ENCODE assay signal across 1 cellular context in genomic region chr12:42325776-42326465, GRCh38.
TF ChIP-seq lines count a peak whose summit lies in the region.

Gene PPHLN1, plus strand, starts transcription at chr12:42326167. Its CDS starts 9,736 bp downstream, at chr12:42335903.
Gene ZCRB1, minus strand, starts transcription at chr12:42326094. Its CDS starts 1,992 bp downstream, at chr12:42324102.

TF ChIP-seq in HepG2, 621 proteins besides CTCF, POLR2A, EP300 and RAD21 (continued from another document and continues in another):
- TF ChIP-seq ZNF230 (CRISPR knock-in tag; IDR thresholded peaks at IDR 0.05) (no peak), ZNF598 (CRISPR knock-in tag; IDR thresholded peaks at IDR 0.05; ENCODE audit: borderline replicate concordance) (0 out of 2 replicates have a peak, but pooled peaks have one; percentile 22), ZFAT (CRISPR knock-in tag; conservative IDR thresholded peaks at IDR 0.05) (no peak), MNT (IDR thresholded peaks at IDR 0.05) (0 out of 2 replicates have a peak, but pooled peaks have one; percentile 7), TIGD3 (CRISPR knock-in tag; IDR thresholded peaks at IDR 0.05; ENCODE audit: borderline replicate concordance) (0 out of 2 replicates have a peak, but pooled peaks have one; percentile 29), HNF4A (CRISPR knock-in tag; IDR thresholded peaks at IDR 0.05) (0 out of 2 replicates have a peak, but pooled peaks have one; percentile 31), ZNF747 (CRISPR knock-in tag; IDR thresholded peaks at IDR 0.05; ENCODE audit: borderline replicate concordance) (peak; percentile 79; the same call in 1 of the 2 replicates), ZNF274 (CRISPR knock-in tag; IDR thresholded peaks at IDR 0.05) (peak; percentile 70), ZBTB2 (CRISPR knock-in tag; IDR thresholded peaks at IDR 0.05; ENCODE audit: low read depth) (peak; percentile 61), KMT2B (CRISPR knock-in tag; IDR thresholded peaks at IDR 0.05) (peak; percentile 97), ZNF687 (CRISPR knock-in tag; IDR thresholded peaks at IDR 0.05) (peak; percentile 89), ATF7-NPFF (CRISPR knock-in tag; IDR thresholded peaks at IDR 0.05; ENCODE audit: low read depth) (0 out of 2 replicates have a peak, but pooled peaks have one; percentile 33), NR2F1 (CRISPR knock-in tag; IDR thresholded peaks at IDR 0.05) (no peak), SNRNP70 (IDR thresholded peaks at IDR 0.05; ENCODE audit: low read depth, low read length) (no peak), SRY (CRISPR knock-in tag; IDR thresholded peaks at IDR 0.05) (peak; percentile 88), ZBTB8A (CRISPR knock-in tag; IDR thresholded peaks at IDR 0.05; ENCODE audit: borderline replicate concordance, low read depth) (no peak), RFX3 (CRISPR knock-in tag; IDR thresholded peaks at IDR 0.05) (no peak), KMT2A (CRISPR knock-in tag; IDR thresholded peaks at IDR 0.05) (peak; percentile 93; the same call in 1 of the 2 replicates), XBP1 (CRISPR knock-in tag; IDR thresholded peaks at IDR 0.05) (no peak), ERF (CRISPR knock-in tag; IDR thresholded peaks at IDR 0.05) (peak; percentile 18; the same call in 1 of the 2 replicates), ZNF672 (CRISPR knock-in tag; IDR thresholded peaks at IDR 0.05) (no peak), RAD51 (IDR thresholded peaks at IDR 0.05; ENCODE audit: borderline replicate concordance) (no peak), SMYD3 (CRISPR knock-in tag; IDR thresholded peaks at IDR 0.05) (0 out of 2 replicates have a peak, but pooled peaks have one; percentile 10), GZF1 (CRISPR knock-in tag; IDR thresholded peaks at IDR 0.05) (no peak), KLF13 (CRISPR knock-in tag; IDR thresholded peaks at IDR 0.05) (no peak), TFDP1 (CRISPR knock-in tag; IDR thresholded peaks at IDR 0.05; ENCODE audit: borderline replicate concordance) (peak; percentile 51; the same call in 1 of the 2 replicates), NONO (IDR thresholded peaks at IDR 0.05) (no peak), NONO (CRISPR knock-in tag; conservative IDR thresholded peaks at IDR 0.05) (0 out of 2 replicates have a peak, but pooled peaks have one; percentile 43), HIVEP1 (CRISPR knock-in tag; IDR thresholded peaks at IDR 0.05) (0 out of 2 replicates have a peak, but pooled peaks have one; percentile 26), RXRB (CRISPR knock-in tag; IDR thresholded peaks at IDR 0.05; ENCODE audit: borderline replicate concordance) (peak; percentile 44; the same call in 1 of the 2 replicates), PAX8 (CRISPR knock-in tag; IDR thresholded peaks at IDR 0.05; ENCODE audit: borderline replicate concordance) (0 out of 2 replicates have a peak, but pooled peaks have one; percentile 45), NCOA2 (CRISPR knock-in tag; IDR thresholded peaks at IDR 0.05) (no peak), ZNF619 (CRISPR knock-in tag; IDR thresholded peaks at IDR 0.05) (no peak), SP4 (CRISPR knock-in tag; IDR thresholded peaks at IDR 0.05) (peak; percentile 58; the same call in 1 of the 2 replicates), ZBED4 (CRISPR knock-in tag; IDR thresholded peaks at IDR 0.05; ENCODE audit: borderline replicate concordance) (no peak), ZNF280B (CRISPR knock-in tag; IDR thresholded peaks at IDR 0.05; ENCODE audit: borderline replicate concordance) (peak; percentile 56; the same call in 1 of the 2 replicates), ARNTL (CRISPR knock-in tag; IDR thresholded peaks at IDR 0.05) (peak; percentile 69), MTF2 (CRISPR knock-in tag; IDR thresholded peaks at IDR 0.05; ENCODE audit: borderline replicate concordance) (no peak), NCOA1 (CRISPR knock-in tag; IDR thresholded peaks at IDR 0.05) (no peak), ASH2L (IDR thresholded peaks at IDR 0.05; ENCODE audit: insufficient read length, low read depth, low read length) (peak; percentile 96), MTA1 (CRISPR knock-in tag; IDR thresholded peaks at IDR 0.05; ENCODE audit: borderline replicate concordance) (no peak; the same call in 1 of the 2 replicates), ZNF605 (CRISPR knock-in tag; IDR thresholded peaks at IDR 0.05) (peak; percentile 46; the same call in 1 of the 2 replicates), ZNF33A (CRISPR knock-in tag; IDR thresholded peaks at IDR 0.05; ENCODE audit: borderline replicate concordance) (0 out of 2 replicates have a peak, but pooled peaks have one; percentile 58), PHF8 (CRISPR knock-in tag; IDR thresholded peaks at IDR 0.05) (peak; percentile 87), MAZ (IDR thresholded peaks at IDR 0.05; ENCODE audit: borderline replicate concordance, low read depth, low read length) (peak; percentile 57; the same call in 1 of the 2 replicates), MAZ (CRISPR knock-in tag; IDR thresholded peaks at IDR 0.05; ENCODE audit: low read depth) (0 out of 2 replicates have a peak, but pooled peaks have one; percentile 57), ZNF746 (CRISPR knock-in tag; IDR thresholded peaks at IDR 0.05) (peak; percentile 61; the same call in 1 of the 2 replicates), NFIB (CRISPR knock-in tag; IDR thresholded peaks at IDR 0.05; ENCODE audit: borderline replicate concordance) (no peak), PPARG (CRISPR knock-in tag; conservative IDR thresholded peaks at IDR 0.05) (no peak), IKZF5 (CRISPR knock-in tag; IDR thresholded peaks at IDR 0.05) (peak; percentile 73; the same call in 1 of the 2 replicates), ZC3H13 (CRISPR knock-in tag; IDR thresholded peaks at IDR 0.05) (peak; percentile 45; the same call in 1 of the 2 replicates), ZNF652 (CRISPR knock-in tag; IDR thresholded peaks at IDR 0.05; ENCODE audit: borderline replicate concordance, low read depth) (peak; percentile 20; the same call in 1 of the 2 replicates), ZNF546 (CRISPR knock-in tag; conservative IDR thresholded peaks at IDR 0.05) (no peak), ZNF850 (CRISPR knock-in tag; conservative IDR thresholded peaks at IDR 0.05) (no peak)
